Comparison of ENCODE assay signal across 9 cellular contexts in the genomic region with DNA sequence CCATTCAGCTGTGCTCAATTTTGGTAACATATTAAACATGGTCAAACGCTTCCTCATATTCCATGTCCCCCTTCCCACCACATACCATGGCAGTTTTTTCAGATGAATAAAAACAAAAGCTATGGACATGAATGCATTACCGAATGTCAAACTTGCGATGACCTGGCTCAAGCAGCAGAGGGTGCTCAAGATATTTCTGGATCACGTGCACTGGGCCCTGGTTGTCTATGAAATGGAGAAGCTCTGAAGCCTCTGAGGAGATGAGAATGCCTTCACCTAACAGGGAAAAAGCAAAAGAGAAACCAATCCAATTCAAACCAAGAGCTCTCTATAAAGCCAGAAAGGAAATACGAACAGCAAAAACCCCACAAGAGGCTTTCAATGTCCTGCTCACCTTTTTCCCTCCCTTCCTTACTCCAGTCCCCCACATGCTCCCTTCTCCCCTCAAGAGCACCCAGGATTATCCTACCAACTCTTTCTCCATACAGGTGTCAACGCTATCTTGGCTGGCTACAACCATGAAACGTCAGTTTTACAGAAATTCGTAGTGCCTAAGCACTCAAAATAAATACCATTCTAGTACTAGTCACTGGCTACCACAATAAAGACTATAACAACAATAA. TPM values are rescaled to one million over a fixed set of nuclear protein-coding genes. Genes with fewer than 3 reads are reported as not detected.
DNase-seq lines count a peak whose midpoint lies in the region; ATAC-seq, FAIRE-seq and TF ChIP-seq lines count a peak whose summit lies in the region.
"Not testable (repeated sequence)": the region's sequence is repeated elsewhere in the genome, so short reads cannot be mapped to it uniquely, and the experiment has no call there.
"Had no signal": no experiment of that assay in that cellular context is flagged by ENCODE, and none has a peak within 500 bp of the region (broad histone marks: within the 10 kb centered on the region; RNA-seq: fewer than 3 reads in every experiment).

No MANE protein-coding gene starts in this region.

- CTCF ChIA-PET in activated B cell treated with CpG ODN at 0.5 μM for 24 hours (lab: Charles Lee), result not testable (repeated sequence)

- not testable (repeated sequence) for H3K36me3 Mint-ChIP-seq in activated B cell treated with CpG ODN at 0.5 μM for 24 hours (ENCODE audit: low read depth); natural killer cell

- not testable (repeated sequence) for TF ChIP-seq CTCF in activated B cell treated with CpG ODN at 0.5 μM for 24 hours (IDR thresholded peaks at IDR 0.05); foreskin keratinocyte (conservative IDR thresholded peaks at IDR 0.05); natural killer cell (IDR thresholded peaks at IDR 0.05)

- not testable (repeated sequence) for H3K4me3 Mint-ChIP-seq in activated B cell treated with CpG ODN at 0.5 μM for 24 hours, natural killer cell

- FAIRE-seq in GM12891 (lab: Jason Lieb, UNC), result peak; percentile 9

- not testable (repeated sequence) for H3K27ac Mint-ChIP-seq in activated B cell treated with CpG ODN at 0.5 μM for 24 hours, natural killer cell

- not testable (repeated sequence) for DNase-seq in GM12891 (ENCODE audit: insufficient read length, low spot score); activated B cell treated with CpG ODN at 0.5 μM for 24 hours; foreskin keratinocyte; natural killer cell

- H3K27me3 Mint-ChIP-seq in activated B cell treated with CpG ODN at 0.5 μM for 24 hours; natural killer cell (ENCODE audit: low read depth in 2 of 2): not testable (repeated sequence)

- POLR2A ChIA-PET in activated B cell treated with CpG ODN at 0.5 μM for 24 hours (lab: Charles Lee), result not testable (repeated sequence)

- not testable (repeated sequence) for TF ChIP-seq POLR2A in GM12891 (IDR thresholded peaks at IDR 0.05; ENCODE audit: low read depth, low read length)

- peak; percentile 87 for ATAC-seq in GM19351 (IDR thresholded peaks at IDR 0.05; ENCODE audit: unreplicated experiment)
- ATAC-seq in GM21723 (IDR thresholded peaks at IDR 0.05; ENCODE audit: unreplicated experiment), result peak; percentile 86
- ATAC-seq in HG02938 (IDR thresholded peaks at IDR 0.05; ENCODE audit: unreplicated experiment), result peak; percentile 70
- peak; percentile 84 for ATAC-seq in HG03432 (IDR thresholded peaks at IDR 0.05; ENCODE audit: unreplicated experiment)
- peak; percentile 69 for ATAC-seq in activated B cell treated with CpG ODN at 0.5 μM for 24 hours (ENCODE audit: low read depth)
- peak; percentile 59 for ATAC-seq in foreskin keratinocyte
- ATAC-seq in natural killer cell, result peak; percentile 67 to 69 (median 68)

- H3K27ac ChIP-seq in foreskin keratinocyte, result not testable (repeated sequence)

- H3K4me1 ChIP-seq in foreskin keratinocyte, result not testable (repeated sequence)

- intact Hi-C loops in activated B cell treated with CpG ODN at 0.5 μM for 24 hours (cut with micrococcal nuclease); natural killer cell (cut with micrococcal nuclease): not testable (repeated sequence)

- not testable (repeated sequence) for H3K4me1 Mint-ChIP-seq in activated B cell treated with CpG ODN at 0.5 μM for 24 hours, natural killer cell

- H3K27me3 ChIP-seq in foreskin keratinocyte, result not testable (repeated sequence)

- H3K9me3 Mint-ChIP-seq in activated B cell treated with CpG ODN at 0.5 μM for 24 hours, natural killer cell: not testable (repeated sequence)

RNA-seq across cellular contexts. Expression of a gene that starts 27.2 kb away (rescaled TPM):
- polyA plus RNA-seq in GM12891 (2012; ENCODE audit: low read depth, missing spikeins), result not detected
- total RNA-seq in activated B cell treated with CpG ODN at 0.5 μM for 24 hours (0.24 TPM in 1 of 2 replicates, not detected in the other), foreskin keratinocyte (1.2 TPM in 1 of 2 replicates, not detected in the other), natural killer cell (under 1 TPM; 0.31 to 0.48 (median 0.33) TPM)
- polyA plus RNA-seq in foreskin keratinocyte, result 0.08 and 0.17 TPM in 2 replicates
- total RNA-seq: renal cortical epithelial cell had no signal
